ENCODE assay signal across 19 cellular contexts in the genomic region with DNA sequence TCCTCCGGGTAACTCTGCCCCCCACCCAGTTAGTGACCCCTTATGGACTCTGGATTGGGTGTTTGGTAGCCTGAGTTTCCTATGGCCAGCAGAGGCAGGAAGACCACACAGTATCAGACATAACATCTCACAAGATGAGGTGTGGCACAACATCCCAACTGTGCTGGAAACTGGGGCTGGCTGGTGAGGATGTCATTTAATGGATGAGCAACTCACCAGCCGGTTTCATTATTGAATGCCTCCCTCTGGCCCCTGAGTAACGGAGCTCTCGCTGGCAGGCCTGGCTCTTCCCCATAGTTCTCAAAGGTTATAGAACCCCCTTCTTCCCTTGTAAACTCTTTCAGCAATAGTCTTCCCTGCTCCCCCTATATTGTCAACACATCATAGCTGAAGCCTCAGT.
"Had no signal": no experiment of that assay in that cellular context is flagged by ENCODE, and none has a peak within 500 bp of the region (broad histone marks: within the 10 kb centered on the region; RNA-seq: fewer than 3 reads in every experiment).

No MANE protein-coding gene starts in this region.

- H3K4me3 Mint-ChIP-seq: activated T-cell treated with anti-CD3 and anti-CD28 coated beads, Interleukin-2, amount 50 U/mL, for 72 hours; natural killer cell; T-helper 1 cell treated with Interleukin-12 subunit alpha and Interleukin-12 subunit beta and Interleukin-4 antibody, amounts not matched to agents 30 μg/mL and 1 μg/mL, for 36 hours had no signal

- ATAC-seq: activated T-cell treated with anti-CD3 and anti-CD28 coated beads, Interleukin-2, amount 50 U/mL, for 72 hours; esophagus mucosa; gastroesophageal sphincter; natural killer cell; stimulated activated naive CD8-positive, alpha-beta T cell treated with anti-CD3 and anti-CD28 coated beads, Interleukin-15, Interleukin-2, amounts not matched to agents 100 U/mL and 50 U/mL, for 24 hours had no signal

- H3K79me2 ChIP-seq: parathyroid adenoma had no signal

- H3K9me3 ChIP-seq: adrenal gland, breast epithelium, gastroesophageal sphincter, neutrophil, sigmoid colon, tibial artery had no signal

- H3K9me3 Mint-ChIP-seq: activated T-cell treated with anti-CD3 and anti-CD28 coated beads, Interleukin-2, amount 50 U/mL, for 72 hours; natural killer cell; T-helper 1 cell treated with Interleukin-12 subunit alpha and Interleukin-12 subunit beta and Interleukin-4 antibody, amounts not matched to agents 30 μg/mL and 1 μg/mL, for 36 hours had no signal

- H3K4me3 ChIP-seq: adrenal gland, breast epithelium, gastroesophageal sphincter, sigmoid colon, tibial artery had no signal

- H3K9ac ChIP-seq: parathyroid adenoma had no signal

- DNase-seq: activated CD4-positive, CD25-positive, alpha-beta regulatory T cell treated with anti-CD3 and anti-CD28 coated beads, Interleukin-2, amount 50 U/mL, for 72 hours; activated CD8-positive, alpha-beta memory T cell treated with anti-CD3 and anti-CD28 coated beads for 24 hours; activated effector memory CD4-positive, alpha-beta T cell treated with anti-CD3 and anti-CD28 coated beads, Interleukin-2, amount 50 U/mL, for 16 hours; activated naive CD4-positive, alpha-beta T cell treated with anti-CD3 and anti-CD28 coated beads, Interleukin-2, amount 50 U/mL, for 16 hours; activated T-cell treated with anti-CD3 and anti-CD28 coated beads, Interleukin-2, amount 50 U/mL, for 72 hours; adrenal gland; cerebellar nuclear complex; effector CD4-positive, alpha-beta T cell; natural killer cell; sigmoid colon; stimulated activated naive CD8-positive, alpha-beta T cell treated with anti-CD3 and anti-CD28 coated beads, Interleukin-15, Interleukin-2, amounts not matched to agents 100 U/mL and 50 U/mL, for 24 hours; substantia nigra; tibial artery had no signal

- H3K36me3 ChIP-seq: adrenal gland, breast epithelium, gastroesophageal sphincter, neutrophil, sigmoid colon, tibial artery had no signal

- H3K27me3 ChIP-seq: adrenal gland, breast epithelium, gastroesophageal sphincter, neutrophil, sigmoid colon, tibial artery had no signal

- H3K27ac Mint-ChIP-seq: activated T-cell treated with anti-CD3 and anti-CD28 coated beads, Interleukin-2, amount 50 U/mL, for 72 hours; natural killer cell; T-helper 1 cell treated with Interleukin-12 subunit alpha and Interleukin-12 subunit beta and Interleukin-4 antibody, amounts not matched to agents 30 μg/mL and 1 μg/mL, for 36 hours had no signal

- H3K36me3 Mint-ChIP-seq: natural killer cell had no signal

- H2AFZ ChIP-seq: parathyroid adenoma had no signal

- H3K27ac ChIP-seq: adrenal gland, breast epithelium, gastroesophageal sphincter, neutrophil, parathyroid adenoma, sigmoid colon, tibial artery had no signal

- H3K4me1 ChIP-seq: adrenal gland, breast epithelium, gastroesophageal sphincter, parathyroid adenoma, sigmoid colon, tibial artery had no signal
